Comparison of ENCODE assay signal across 8 cellular contexts in genomic region chr11:121452609-121453150, GRCh38.
DNase-seq lines count a peak whose midpoint lies in the region; ATAC-seq, FAIRE-seq and TF ChIP-seq lines count a peak whose summit lies in the region.

TSS of gene SORL1-AS1 (minus strand) at chr11:121452967.

- H3K27ac ChIP-seq in OCI-LY3 (ENCODE audit: low read length), result peak within 1 kb of the TSS; percentile 86

- peak; percentile 68 for DNase-seq in activated naive CD8-positive, alpha-beta T cell treated with anti-CD3 and anti-CD28 coated beads for 36 hours
- DNase-seq in stimulated activated CD4-positive, alpha-beta T cell treated with anti-CD3 and anti-CD28 coated beads, Interleukin-1b, Interleukin-23, amount 100 ng/mL, for 48 hours, result peak; percentile 52
- DNase-seq in NCI-H524 treated with DMSO at 0.1 percent for 48 hours (lab: John Stamatoyannopoulos, UW) (no peak), frontal cortex (ENCODE audit: low spot score in 2 of 2) (no peak)

- H3K9me3 Mint-ChIP-seq in activated naive CD8-positive, alpha-beta T cell treated with anti-CD3 and anti-CD28 coated beads for 36 hours, result no peaks in the 10 kb centered on the region

- peak within 1 kb of the TSS; percentile 91 for H3K4me3 Mint-ChIP-seq in activated naive CD8-positive, alpha-beta T cell treated with anti-CD3 and anti-CD28 coated beads for 36 hours

- H3K79me2 ChIP-seq in OCI-LY3 (ENCODE audit: low read length), result peaks cover 80% of the 10 kb centered on the region

- no peaks in the 10 kb centered on the region for H3K27me3 Mint-ChIP-seq in activated naive CD8-positive, alpha-beta T cell treated with anti-CD3 and anti-CD28 coated beads for 36 hours

- peaks cover 84% of the 10 kb centered on the region for H3K4me1 ChIP-seq in OCI-LY3 (ENCODE audit: low read length)

- peaks cover 24% of the 10 kb centered on the region for H4K20me1 ChIP-seq in OCI-LY3 (ENCODE audit: insufficient read depth, low read length)

- H3K4me3 ChIP-seq in OCI-LY3 (ENCODE audit: low read length) (peak within 1 kb of the TSS; percentile 85), iPS-11a (ENCODE audit: low read depth, low read length) (peak within 1 kb of the TSS; percentile 82)

- H3K27me3 ChIP-seq in OCI-LY3 (ENCODE audit: low read depth, low read length), result no peaks in the 10 kb centered on the region

- peak within 1 kb of the TSS; percentile 95 for H3K9ac ChIP-seq in OCI-LY3 (ENCODE audit: low read length)

- H3K4me2 ChIP-seq in OCI-LY3 (ENCODE audit: low read length), result peak within 1 kb of the TSS; percentile 91

- ATAC-seq in GM18505 (IDR thresholded peaks at IDR 0.05; ENCODE audit: unreplicated experiment), result no peak
- ATAC-seq in HG02798 (IDR thresholded peaks at IDR 0.05; ENCODE audit: poor library complexity, unreplicated experiment), result peak; percentile 20

- peak within 1 kb of the TSS; percentile 44; the same call in 1 of the 2 replicates for H2AFZ ChIP-seq in OCI-LY3 (ENCODE audit: low read depth, low read length)

- no peak for TF ChIP-seq CTCF in OCI-LY3 (IDR thresholded peaks at IDR 0.05; ENCODE audit: low read depth, low read length)

- FAIRE-seq in frontal cortex (lab: Jason Lieb, UNC), result no peak

- peaks cover 47% of the 10 kb centered on the region for H3K36me3 Mint-ChIP-seq in activated naive CD8-positive, alpha-beta T cell treated with anti-CD3 and anti-CD28 coated beads for 36 hours

- H3K36me3 ChIP-seq in OCI-LY3 (replicated peaks; ENCODE audit: low read depth, low read length), result peaks cover 36% of the 10 kb centered on the region

- peak within 1 kb of the TSS; percentile 99 for H3K27ac Mint-ChIP-seq in activated naive CD8-positive, alpha-beta T cell treated with anti-CD3 and anti-CD28 coated beads for 36 hours

- TF ChIP-seq POLR2A in GM18505 (IDR thresholded peaks at IDR 0.05; ENCODE audit: borderline replicate concordance, extremely low read depth, insufficient read depth, insufficient read length), result peak; percentile 51

- no peaks in the 10 kb centered on the region for H3K9me3 ChIP-seq in OCI-LY3 (ENCODE audit: insufficient read depth, low read length)

- peaks cover 85% of the 10 kb centered on the region for H3K4me1 Mint-ChIP-seq in activated naive CD8-positive, alpha-beta T cell treated with anti-CD3 and anti-CD28 coated beads for 36 hours

Comparison
In these comparisons a context has a peak if more than half of its experiments do, and no peak if none do; other contexts are left out.
1. DNase-seq: peak in activated naive CD8-positive, alpha-beta T cell treated with anti-CD3 and anti-CD28 coated beads for 36 hours (single experiment) and stimulated activated CD4-positive, alpha-beta T cell treated with anti-CD3 and anti-CD28 coated beads, Interleukin-1b, Interleukin-23, amount 100 ng/mL, for 48 hours (single experiment); none in NCI-H524 treated with DMSO at 0.1 percent for 48 hours (single experiment) and frontal cortex (0 of 2).